25 cellular contexts compared by ENCODE assay signal in genomic region chr16:55019419-55020131, GRCh38.
DNase-seq lines count a peak whose midpoint lies in the region; ATAC-seq, FAIRE-seq and TF ChIP-seq lines count a peak whose summit lies in the region.
"Had no signal": no experiment of that assay in that cellular context is flagged by ENCODE, and none has a peak within 500 bp of the region (broad histone marks: within the 10 kb centered on the region; RNA-seq: fewer than 3 reads in every experiment).

No MANE protein-coding gene starts in this region.

- H3K9ac ChIP-seq in H1 (replicated peaks in 1 of 4; ENCODE audit: extremely low read depth in 1 of 4, low read depth in 3 of 4, low read length in 3 of 4) (no peak overlapping the region), neuronal stem cell (ENCODE audit: low read depth, low read length, poor library complexity) (peak overlapping the region; percentile 64), PC-3 (ENCODE audit: low read length) (no peak overlapping the region)
- H3K9ac ChIP-seq: BLaER1, KMS-11 had no signal

- peak overlapping the region; percentile 78 for H2BK120ac ChIP-seq in H1 (replicated peaks; ENCODE audit: low read depth, low read length)
- H2BK120ac ChIP-seq in neuronal stem cell (ENCODE audit: low read depth, low read length) = no peak overlapping the region

- no peaks in the 10 kb centered on the region for H3F3A ChIP-seq in PC-3 (ENCODE audit: low read length, unreplicated experiment)

- no TSS peak for BruUV-seq in PC-3 (replicated peaks; lab: Mats Ljungman, UMichigan)

- H3K27me3 Mint-ChIP-seq in activated naive CD8-positive, alpha-beta T cell treated with anti-CD3 and anti-CD28 coated beads, Interleukin-2, amount 10 ng/mL, durations not matched to agents 7 days and 5 days = peaks cover 8% of the 10 kb centered on the region
- peaks cover 19% of the 10 kb centered on the region for H3K27me3 Mint-ChIP-seq in activated naive CD8-positive, alpha-beta T cell treated with anti-CD3 and anti-CD28 coated beads for 36 hours
- peaks cover 49% of the 10 kb centered on the region for H3K27me3 Mint-ChIP-seq in activated T-cell treated with anti-CD3 and anti-CD28 coated beads, Interleukin-2, amount 50 U/mL, for 24 hours

- H4K8ac ChIP-seq in H1 (ENCODE audit: extremely low read depth, insufficient read depth, low read length) (peak overlapping the region; percentile 35; the same call in 1 of the 2 replicates), neuronal stem cell (ENCODE audit: low read depth, low read length) (no peak overlapping the region)

- H3K79me2 ChIP-seq in H1 (ENCODE audit: control insufficient read depth in 1 of 2, insufficient read depth in 2 of 2, low read length in 2 of 2) (no peaks in the 10 kb centered on the region), PC-3 (ENCODE audit: low read length) (no peaks in the 10 kb centered on the region)

- intact Hi-C loops in PC-3 (cut with micrococcal nuclease) = no loop called here

- 96 to 100% methylated on average over 7 to 9 of the region's 9 CpGs for WGBS in H1 (ENCODE audit: extremely low coverage in 1 of 2, insufficient coverage in 1 of 2, insufficient read length in 1 of 2, insufficient replicate concordance in 2 of 2, low coverage in 1 of 2, low lambda C conversion rate in 2 of 2, missing lambda C conversion rate in 1 of 2), 2 experiments
- 100% methylated on average over 4 to 9 of the region's 9 CpGs for WGBS in neuronal stem cell (ENCODE audit: extremely low coverage in 2 of 2, insufficient read length in 2 of 2, insufficient replicate concordance in 1 of 2), 2 donors

- POLR2A ChIA-PET in activated naive CD8-positive, alpha-beta T cell treated with anti-CD3 and anti-CD28 coated beads, Interleukin-2, amount 10 ng/mL, durations not matched to agents 7 days and 5 days (lab: Charles Lee) = no interaction called here
- POLR2A ChIA-PET in H1 (lab: Charles Lee; ENCODE audit: partially characterized antibody) = no interaction called here
- POLR2A ChIA-PET in PC-3 (lab: Charles Lee; ENCODE audit: unreplicated experiment) = no interaction called here

- TF ChIP-seq RAD21 in H1 (IDR thresholded peaks at IDR 0.05 in 1 of 2, conservative IDR thresholded peaks at IDR 0.05 in 1 of 2; ENCODE audit: low read depth in 2 of 2, low read length in 2 of 2) = no peak

- H3K4me3 Mint-ChIP-seq in activated naive CD8-positive, alpha-beta T cell treated with anti-CD3 and anti-CD28 coated beads, Interleukin-2, amount 10 ng/mL, durations not matched to agents 7 days and 5 days = no peak overlapping the region
- no peak overlapping the region for H3K4me3 Mint-ChIP-seq in activated naive CD8-positive, alpha-beta T cell treated with anti-CD3 and anti-CD28 coated beads for 36 hours
- H3K4me3 Mint-ChIP-seq in activated T-cell treated with anti-CD3 and anti-CD28 coated beads, Interleukin-2, amount 50 U/mL, for 24 hours = no peak overlapping the region
- H3K4me3 Mint-ChIP-seq: CD4-positive, alpha-beta memory T cell; HFFc6 had no signal

- no peak for ATAC-seq in activated naive CD8-positive, alpha-beta T cell treated with anti-CD3 and anti-CD28 coated beads, Interleukin-2, amount 10 ng/mL, durations not matched to agents 7 days and 5 days (ENCODE audit: low read depth)
- ATAC-seq in PC-3 (no peak), HG03025 (IDR thresholded peaks at IDR 0.05; ENCODE audit: low FRiP score, unreplicated experiment) (no peak)

- peak overlapping the region; percentile 98 for H2AK5ac ChIP-seq in H1 (ENCODE audit: low read depth, low read length)
- no peak overlapping the region for H2AK5ac ChIP-seq in neuronal stem cell (ENCODE audit: low read depth, low read length)

- H4K91ac ChIP-seq in H1 (replicated peaks; ENCODE audit: insufficient read length, low read length) (peak overlapping the region; percentile 81), neuronal stem cell (ENCODE audit: low read depth, low read length, poor library complexity) (no peak overlapping the region)

- CTCF ChIA-PET in H1 (lab: Charles Lee; ENCODE audit: partially characterized antibody) (no interaction called here), PC-3 (lab: Charles Lee) (no interaction called here)

- TF ChIP-seq EP300 in H1 (IDR thresholded peaks at IDR 0.05; ENCODE audit: borderline replicate concordance in 1 of 2, low read depth in 2 of 2, low read length in 2 of 2) = no peak

- H3K56ac ChIP-seq in H1 (replicated peaks; ENCODE audit: insufficient read length, low read depth, low read length) = peak overlapping the region; percentile 98

- peaks cover 9% of the 10 kb centered on the region; the same call in 1 of the 2 replicates for H3K23me2 ChIP-seq in H1 (ENCODE audit: low read depth, low read length)

- peaks cover 2% of the 10 kb centered on the region for H3K4me1 Mint-ChIP-seq in activated naive CD8-positive, alpha-beta T cell treated with anti-CD3 and anti-CD28 coated beads, Interleukin-2, amount 10 ng/mL, durations not matched to agents 7 days and 5 days
- peaks cover 2% of the 10 kb centered on the region for H3K4me1 Mint-ChIP-seq in activated naive CD8-positive, alpha-beta T cell treated with anti-CD3 and anti-CD28 coated beads for 36 hours
- peaks cover 1% of the 10 kb centered on the region for H3K4me1 Mint-ChIP-seq in activated T-cell treated with anti-CD3 and anti-CD28 coated beads, Interleukin-2, amount 50 U/mL, for 24 hours (ENCODE audit: low read depth)
- H3K4me1 Mint-ChIP-seq: CD4-positive, alpha-beta memory T cell had no signal

- H3K14ac ChIP-seq in H1 (ENCODE audit: insufficient read length) (peak overlapping the region; percentile 87), neuronal stem cell (ENCODE audit: low read length) (peak overlapping the region; percentile 25)

- peak overlapping the region; percentile 78 for H3K4ac ChIP-seq in H1 (replicated peaks; ENCODE audit: insufficient read length, low read depth, low read length)
- peak overlapping the region; percentile 0 for H3K4ac ChIP-seq in neuronal stem cell (ENCODE audit: low read length)

- DNase-seq in activated naive CD8-positive, alpha-beta T cell treated with anti-CD3 and anti-CD28 coated beads, Interleukin-2, amount 10 ng/mL, durations not matched to agents 7 days and 5 days = no peak
- no peak for DNase-seq in activated naive CD8-positive, alpha-beta T cell treated with anti-CD3 and anti-CD28 coated beads for 36 hours
- DNase-seq in H1 (ENCODE audit: low read depth in 1 of 2, low spot score in 2 of 2) (no peak), neuronal stem cell (ENCODE audit: low spot score) (no peak), PC-3 (no peak), NCI-H774 (lab: John Stamatoyannopoulos, UW) (no peak)
- no peak for DNase-seq in activated T-cell treated with anti-CD3 and anti-CD28 coated beads, Interleukin-2, amount 50 U/mL, for 24 hours
- DNase-seq: ACHN; CD4-positive, alpha-beta memory T cell; DND-41; HFFc6; MV-4-11; NCI-H1694; NCI-H2081 treated with DMSO at 0.1 percent for 48 hours; NCI-H2171 treated with DMSO at 0.1 percent for 48 hours; NCI-H524 treated with DMSO at 0.1 percent for 48 hours; OCI-M1; Right ventricle myocardium superior had no signal

- H3K27ac ChIP-seq in H1 (ENCODE audit: low read depth, low read length) = no peak overlapping the region
- H3K27ac ChIP-seq in neuronal stem cell (replicated peaks; ENCODE audit: low read length) = no peak overlapping the region
- H3K27ac ChIP-seq in PC-3 (ENCODE audit: low read length) = no peak overlapping the region
- H3K27ac ChIP-seq: 22Rv1, BLaER1, KMS-11 had no signal

- H3K27me3 ChIP-seq in H1 (replicated peaks in 1 of 4; ENCODE audit: control insufficient read depth in 3 of 4, extremely low read depth in 1 of 4, insufficient read depth in 3 of 4, low read length in 3 of 4) = no peaks in the 10 kb centered on the region; a peak in 1 of 7 replicates
- H3K27me3 ChIP-seq in neuronal stem cell (ENCODE audit: control insufficient read depth in 3 of 3, insufficient read depth in 3 of 3, low read depth in 1 of 3, low read length in 3 of 3) = peaks cover 0 to 9% (median 0%) of the 10 kb centered on the region in 3 experiments
- no peaks in the 10 kb centered on the region for H3K27me3 ChIP-seq in PC-3 (ENCODE audit: low read length)
- H3K27me3 ChIP-seq: BLaER1 had no signal

- H2AFZ ChIP-seq in H1 (ENCODE audit: low read length) = no peak overlapping the region
- H2AFZ ChIP-seq in neuronal stem cell (ENCODE audit: low read length) = no peak overlapping the region
- no peak overlapping the region for H2AFZ ChIP-seq in PC-3 (ENCODE audit: low read length)

- H3K9me3 ChIP-seq in H1 (ENCODE audit: insufficient read depth in 2 of 2, low read depth in 1 of 2, low read length in 1 of 2) (peaks cover 0 to 5% of the 10 kb centered on the region in 2 experiments; a peak in 1 of 4 replicates), neuronal stem cell (replicated peaks in 1 of 2; ENCODE audit: control insufficient read depth in 2 of 2, insufficient read depth in 1 of 2, low read depth in 1 of 2, low read length in 2 of 2) (peaks cover 0 to 8% of the 10 kb centered on the region in 2 donors), PC-3 (ENCODE audit: low read length) (no peaks in the 10 kb centered on the region)

- H2BK12ac ChIP-seq in H1 (ENCODE audit: low read depth, low read length) (peak overlapping the region; percentile 62; the same call in 1 of the 2 replicates), neuronal stem cell (ENCODE audit: low read length) (no peak overlapping the region)

- H3K9me2 ChIP-seq in PC-3 (replicated peaks; ENCODE audit: low read length) = no peaks in the 10 kb centered on the region

- H2BK15ac ChIP-seq in H1 (ENCODE audit: low read length) = peak overlapping the region; percentile 85; the same call in 1 of the 2 replicates
- no peak overlapping the region for H2BK15ac ChIP-seq in neuronal stem cell (ENCODE audit: low read length)

- no peaks in the 10 kb centered on the region; a peak in 1 of 8 replicates for H3K36me3 ChIP-seq in H1 (ENCODE audit: control insufficient read depth in 2 of 4, insufficient read depth in 4 of 4, low read length in 3 of 4)
- no peaks in the 10 kb centered on the region for H3K36me3 ChIP-seq in neuronal stem cell (replicated peaks in 1 of 2; ENCODE audit: control insufficient read depth in 2 of 2, insufficient read depth in 2 of 2, low read length in 2 of 2)
- no peaks in the 10 kb centered on the region for H3K36me3 ChIP-seq in PC-3 (ENCODE audit: low read depth, low read length)
- H3K36me3 ChIP-seq: BLaER1 had no signal

- no peak overlapping the region for H4K5ac ChIP-seq in H1 (ENCODE audit: insufficient read length, low read depth, low read length)

- peak overlapping the region; percentile 4; the same call in 1 of the 2 replicates for H2BK5ac ChIP-seq in H1 (ENCODE audit: low read depth, low read length)
- no peak overlapping the region for H2BK5ac ChIP-seq in neuronal stem cell (ENCODE audit: low read length)

- H3K23ac ChIP-seq in H1 (ENCODE audit: insufficient read length) = peak overlapping the region; percentile 57
- H3K23ac ChIP-seq in neuronal stem cell (ENCODE audit: low read depth, low read length, poor library complexity) = no peak overlapping the region

- H3K18ac ChIP-seq in H1 (ENCODE audit: extremely low read depth, low read length) = no peak overlapping the region
- no peak overlapping the region for H3K18ac ChIP-seq in neuronal stem cell (ENCODE audit: low read length)

- H3K4me2 ChIP-seq in H1 (ENCODE audit: insufficient read depth in 1 of 2, low read depth in 2 of 2, low read length in 2 of 2) (0 out of 4 replicates have a peak overlapping the region, but pooled peaks of 1 of the 2 experiments have one; percentile 12), neuronal stem cell (ENCODE audit: insufficient read depth, low read length, poor library complexity, severe bottlenecking) (no peak overlapping the region), PC-3 (ENCODE audit: low read length) (no peak overlapping the region)
- H3K4me2 ChIP-seq: BLaER1, KMS-11 had no signal

- H3K4me1 ChIP-seq in H1 (replicated peaks in 1 of 4; ENCODE audit: control insufficient read depth in 3 of 4, insufficient read depth in 4 of 4, low read length in 3 of 4) (no peaks in the 10 kb centered on the region), neuronal stem cell (ENCODE audit: control insufficient read depth in 2 of 2, insufficient read depth in 1 of 2, low read depth in 1 of 2, low read length in 2 of 2) (no peaks in the 10 kb centered on the region), PC-3 (ENCODE audit: insufficient read depth, low read length) (no peaks in the 10 kb centered on the region)

- no peaks in the 10 kb centered on the region for H3K79me1 ChIP-seq in H1 (ENCODE audit: low read depth, low read length)
- no peaks in the 10 kb centered on the region for H3K79me1 ChIP-seq in neuronal stem cell (ENCODE audit: low read depth, low read length)

- H3K27ac Mint-ChIP-seq in activated naive CD8-positive, alpha-beta T cell treated with anti-CD3 and anti-CD28 coated beads, Interleukin-2, amount 10 ng/mL, durations not matched to agents 7 days and 5 days = peak overlapping the region; percentile 26
- no peak overlapping the region for H3K27ac Mint-ChIP-seq in activated naive CD8-positive, alpha-beta T cell treated with anti-CD3 and anti-CD28 coated beads for 36 hours
- H3K27ac Mint-ChIP-seq in activated T-cell treated with anti-CD3 and anti-CD28 coated beads, Interleukin-2, amount 50 U/mL, for 24 hours = no peak overlapping the region
- H3K27ac Mint-ChIP-seq: CD4-positive, alpha-beta memory T cell; HFFc6 had no signal

- peaks cover 9% of the 10 kb centered on the region for H3K9me3 Mint-ChIP-seq in activated naive CD8-positive, alpha-beta T cell treated with anti-CD3 and anti-CD28 coated beads, Interleukin-2, amount 10 ng/mL, durations not matched to agents 7 days and 5 days
- H3K9me3 Mint-ChIP-seq in activated naive CD8-positive, alpha-beta T cell treated with anti-CD3 and anti-CD28 coated beads for 36 hours = peaks cover 1% of the 10 kb centered on the region
- no peaks in the 10 kb centered on the region for H3K9me3 Mint-ChIP-seq in activated T-cell treated with anti-CD3 and anti-CD28 coated beads, Interleukin-2, amount 50 U/mL, for 24 hours

- TF ChIP-seq CTCF in H1 (IDR thresholded peaks at IDR 0.05; ENCODE audit: control extremely low read depth in 1 of 3, insufficient read depth in 1 of 3, low read depth in 1 of 3, low read length in 3 of 3) (no peak), PC-3 (conservative IDR thresholded peaks at IDR 0.05; ENCODE audit: low read depth, low read length) (no peak)

- peaks cover 0 to 8% of the 10 kb centered on the region in 2 experiments for H4K20me1 ChIP-seq in H1 (replicated peaks in 1 of 2; ENCODE audit: control insufficient read depth in 1 of 2, insufficient read depth in 2 of 2, low read length in 2 of 2)
- H4K20me1 ChIP-seq in PC-3 (ENCODE audit: low read length) = no peaks in the 10 kb centered on the region
- H4K20me1 ChIP-seq: BLaER1 had no signal

- FAIRE-seq in H1 (lab: Jason Lieb, UNC) = no peak
- FAIRE-seq: GM18507, GM19239, H54 had no signal

- TF ChIP-seq POLR2A in H1 (IDR thresholded peaks at IDR 0.05; ENCODE audit: control extremely low read depth in 1 of 2, low read depth in 2 of 2, low read length in 2 of 2) = no peak

- H3K4me3 ChIP-seq in H1 (ENCODE audit: extremely low read depth in 1 of 4, insufficient read depth in 2 of 4, low read depth in 3 of 4, low read length in 4 of 4) = no peak overlapping the region
- peak overlapping the region in 1 of 2 donors; percentile 75 for H3K4me3 ChIP-seq in neuronal stem cell (ENCODE audit: low read length in 2 of 2)
- no peak overlapping the region for H3K4me3 ChIP-seq in PC-3 (ENCODE audit: low read length)
- H3K4me3 ChIP-seq: BLaER1 had no signal

- H3K36me3 Mint-ChIP-seq in activated naive CD8-positive, alpha-beta T cell treated with anti-CD3 and anti-CD28 coated beads, Interleukin-2, amount 10 ng/mL, durations not matched to agents 7 days and 5 days = peaks cover 4% of the 10 kb centered on the region
- no peaks in the 10 kb centered on the region for H3K36me3 Mint-ChIP-seq in activated naive CD8-positive, alpha-beta T cell treated with anti-CD3 and anti-CD28 coated beads for 36 hours
- no peaks in the 10 kb centered on the region for H3K36me3 Mint-ChIP-seq in activated T-cell treated with anti-CD3 and anti-CD28 coated beads, Interleukin-2, amount 50 U/mL, for 24 hours (ENCODE audit: low read depth)

- H2BK20ac ChIP-seq in H1 (ENCODE audit: low read length) = 0 out of 2 replicates have a peak overlapping the region, but pooled peaks have one; percentile 49
